ENCODE assay signal across 16 cellular contexts in genomic region chr6:11900662-11901598, GRCh38.
A peak's percentile ranks its signal among the peaks of the same experiment; 100 is the strongest.
DNase-seq lines count a peak whose midpoint lies in the region; ATAC-seq, FAIRE-seq and TF ChIP-seq lines count a peak whose summit lies in the region.
"Had no signal": no experiment of that assay in that cellular context is flagged by ENCODE, and none has a peak within 500 bp of the region (broad histone marks: within the 10 kb centered on the region; RNA-seq: fewer than 3 reads in every experiment).

No MANE protein-coding gene starts in this region.

- H3K4me1 Mint-ChIP-seq in CD8-positive, alpha-beta T cell (ENCODE audit: low read depth) = peaks cover 17% of the 10 kb centered on the region
- H3K4me1 Mint-ChIP-seq in activated T-helper 2 cell treated with anti-CD3 and anti-CD28 coated beads, Interferon-gamma antibody, Interleukin-2, Interleukin-4, amounts not matched to agents 10 μg/mL and 5 μg/mL and 100 μg/mL, durations not matched to agents 14 hours and 24 hours and 36 hours (ENCODE audit: low read depth) = peaks cover 28% of the 10 kb centered on the region
- peaks cover 7% of the 10 kb centered on the region for H3K4me1 Mint-ChIP-seq in chondrocyte (ENCODE audit: low read depth)
- H3K4me1 Mint-ChIP-seq: CD14-positive monocyte had no signal

- H3K9ac ChIP-seq in keratinocyte (ENCODE audit: control insufficient read depth, extremely low read depth, insufficient read depth, low read length) = no peak overlapping the region

- no peaks in the 10 kb centered on the region for H3K27me3 ChIP-seq in CD8-positive, alpha-beta T cell (ENCODE audit: insufficient read depth, low read length)
- no peaks in the 10 kb centered on the region for H3K27me3 ChIP-seq in H7 (ENCODE audit: control insufficient read depth, insufficient read depth, low read length)
- H3K27me3 ChIP-seq in keratinocyte (ENCODE audit: control insufficient read depth, extremely low read depth, insufficient read depth, low read length) = no peaks in the 10 kb centered on the region
- H3K27me3 ChIP-seq in HAP-1 (ENCODE audit: low read depth) = no peaks in the 10 kb centered on the region
- H3K27me3 ChIP-seq in BE2C = no peaks in the 10 kb centered on the region
- H3K27me3 ChIP-seq: MG63 had no signal

- H3K9me1 ChIP-seq in keratinocyte (ENCODE audit: control insufficient read depth, extremely low read depth, insufficient read depth, low read length) = no peaks in the 10 kb centered on the region

- no peak overlapping the region for H2AFZ ChIP-seq in keratinocyte (ENCODE audit: control insufficient read depth, low read length)

- TF ChIP-seq CTCF in CD8-positive, alpha-beta T cell (IDR thresholded peaks at IDR 0.05) = no peak
- TF ChIP-seq CTCF in keratinocyte (optimal IDR thresholded peaks at IDR 0.05 in 1 of 3, IDR thresholded peaks at IDR 0.05 in 1 of 3, conservative IDR thresholded peaks at IDR 0.05 in 1 of 3; ENCODE audit: extremely low read depth in 1 of 3, insufficient read depth in 2 of 3, low read length in 3 of 3) (no peak), chondrocyte (IDR thresholded peaks at IDR 0.05) (no peak), BE2C (IDR thresholded peaks at IDR 0.05; ENCODE audit: low read depth, low read length) (no peak)

- peak overlapping the region; percentile 61 for H3K4me3 Mint-ChIP-seq in CD8-positive, alpha-beta T cell
- peak overlapping the region; percentile 20 for H3K4me3 Mint-ChIP-seq in activated T-helper 2 cell treated with anti-CD3 and anti-CD28 coated beads, Interferon-gamma antibody, Interleukin-2, Interleukin-4, amounts not matched to agents 10 μg/mL and 5 μg/mL and 100 μg/mL, durations not matched to agents 14 hours and 24 hours and 36 hours (ENCODE audit: low read depth)
- no peak overlapping the region for H3K4me3 Mint-ChIP-seq in chondrocyte (ENCODE audit: unreplicated experiment)
- H3K4me3 Mint-ChIP-seq: CD14-positive monocyte had no signal

- H3K4me3 ChIP-seq in CD8-positive, alpha-beta T cell (ENCODE audit: low read depth, low read length) = peak overlapping the region; percentile 1
- H3K4me3 ChIP-seq in H7 (ENCODE audit: insufficient read depth, low read depth, low read length) (no peak overlapping the region), keratinocyte (ENCODE audit: control insufficient read depth in 2 of 3, extremely low read depth in 1 of 3, insufficient read depth in 2 of 3, low read depth in 1 of 3, low read length in 3 of 3) (no peak overlapping the region), HAP-1 (no peak overlapping the region), BE2C (ENCODE audit: low read depth, low read length) (no peak overlapping the region)
- H3K4me3 ChIP-seq: MG63 had no signal

- no peak for DNase-seq in CD8-positive, alpha-beta T cell
- peak; percentile 22 for DNase-seq in H7
- DNase-seq in activated T-helper 2 cell treated with anti-CD3 and anti-CD28 coated beads, Interferon-gamma antibody, Interleukin-2, Interleukin-4, amounts not matched to agents 10 μg/mL and 5 μg/mL and 100 μg/mL, durations not matched to agents 14 hours and 24 hours and 36 hours (ENCODE audit: low spot score) = no peak
- DNase-seq in keratinocyte (ENCODE audit: low read depth, low spot score) = no peak
- no peak for DNase-seq in HAP-1 (ENCODE audit: low spot score in 2 of 2)
- DNase-seq in chondrocyte (ENCODE audit: low spot score) = no peak
- DNase-seq in NCI-H1092 (lab: John Stamatoyannopoulos, UW) = no peak
- no peak for DNase-seq in BE2C
- DNase-seq: left ventricle myocardium superior; MG63; NK-92 treated with Interleukin-12 subunit alpha and Interleukin-12 subunit beta, amount 100 ng/mL, for 24 hours; SIG-M5 had no signal

- no peaks in the 10 kb centered on the region for H3K9me3 ChIP-seq in CD8-positive, alpha-beta T cell (ENCODE audit: low read length)
- H3K9me3 ChIP-seq in keratinocyte (ENCODE audit: control insufficient read depth, low read depth, low read length) = no peaks in the 10 kb centered on the region
- no peaks in the 10 kb centered on the region for H3K9me3 ChIP-seq in HAP-1
- H3K9me3 ChIP-seq in BE2C = no peaks in the 10 kb centered on the region

- dilution Hi-C loops in keratinocyte (cut with MboI; ENCODE audit: extremely low pct_ligation_motif_present, low sequenced_read_pairs) = no loop called here

- H3K27me3 Mint-ChIP-seq in CD8-positive, alpha-beta T cell (ENCODE audit: low read depth) = no peaks in the 10 kb centered on the region
- H3K27me3 Mint-ChIP-seq in activated T-helper 2 cell treated with anti-CD3 and anti-CD28 coated beads, Interferon-gamma antibody, Interleukin-2, Interleukin-4, amounts not matched to agents 10 μg/mL and 5 μg/mL and 100 μg/mL, durations not matched to agents 14 hours and 24 hours and 36 hours (ENCODE audit: low read depth) = peaks cover 43% of the 10 kb centered on the region
- H3K27me3 Mint-ChIP-seq in chondrocyte (ENCODE audit: low read depth) = no peaks in the 10 kb centered on the region

- no peaks in the 10 kb centered on the region for H3K79me2 ChIP-seq in keratinocyte (ENCODE audit: control insufficient read depth, insufficient read depth, low read length)

- peak; percentile 34 for ATAC-seq in CD8-positive, alpha-beta T cell
- ATAC-seq: HCT116, left ventricle myocardium superior had no signal

- peaks cover 14% of the 10 kb centered on the region for H3K4me1 ChIP-seq in CD8-positive, alpha-beta T cell (ENCODE audit: insufficient read depth, low read length)
- no peaks in the 10 kb centered on the region for H3K4me1 ChIP-seq in keratinocyte (ENCODE audit: control insufficient read depth, extremely low read depth, insufficient read depth, low read length)
- no peaks in the 10 kb centered on the region for H3K4me1 ChIP-seq in HAP-1
- no peaks in the 10 kb centered on the region for H3K4me1 ChIP-seq in BE2C

- FAIRE-seq in keratinocyte (lab: Jason Lieb, UNC) = no peak
- FAIRE-seq: bronchial epithelial cell, endothelial cell of umbilical vein had no signal

- no peak overlapping the region for H3K27ac ChIP-seq in CD8-positive, alpha-beta T cell (ENCODE audit: low read depth, low read length)
- H3K27ac ChIP-seq in keratinocyte (ENCODE audit: control insufficient read depth, insufficient read depth, low read length) = no peak overlapping the region

- peak overlapping the region; percentile 36 for H3K4me2 ChIP-seq in keratinocyte (ENCODE audit: control insufficient read depth, extremely low read depth, insufficient read depth, low read depth, low read length)

- POLR2A ChIA-PET in CD8-positive, alpha-beta T cell (lab: Charles Lee) = interaction anchor here (0.6 kb wide), 1 partner anchor 875 kb away, joined by 3 read pairs; no protein-coding TSS in a partner anchor

- no peaks in the 10 kb centered on the region for H4K20me1 ChIP-seq in keratinocyte (ENCODE audit: control insufficient read depth, extremely low read depth, insufficient read depth, low read length)

- intact Hi-C loops in CD8-positive, alpha-beta T cell (cut with DNase I, micrococcal nuclease) = loop anchor here in 1 of 2 experiments (10.0 kb wide), 1 partner anchor 186 kb away; no protein-coding TSS in a partner anchor
- intact Hi-C loops in activated T-helper 2 cell treated with anti-CD3 and anti-CD28 coated beads, Interferon-gamma antibody, Interleukin-2, Interleukin-4, amounts not matched to agents 10 μg/mL and 5 μg/mL and 100 μg/mL, durations not matched to agents 14 hours and 24 hours and 36 hours (cut with micrococcal nuclease) = loop anchor here (1.0 to 5.0 kb wide), 4 partner anchors 110 to 341 kb away; no protein-coding TSS in a partner anchor

- no peaks in the 10 kb centered on the region for H3K9me3 Mint-ChIP-seq in CD8-positive, alpha-beta T cell
- H3K9me3 Mint-ChIP-seq in activated T-helper 2 cell treated with anti-CD3 and anti-CD28 coated beads, Interferon-gamma antibody, Interleukin-2, Interleukin-4, amounts not matched to agents 10 μg/mL and 5 μg/mL and 100 μg/mL, durations not matched to agents 14 hours and 24 hours and 36 hours = peaks cover 5% of the 10 kb centered on the region
- peaks cover 17% of the 10 kb centered on the region for H3K9me3 Mint-ChIP-seq in chondrocyte (ENCODE audit: low read depth)

- in situ Hi-C loops in HAP-1 (cut with MboI; ENCODE audit: low sequenced_read_pairs) = no loop called here

- H3K36me3 Mint-ChIP-seq in CD8-positive, alpha-beta T cell = no peaks in the 10 kb centered on the region
- peaks cover 6% of the 10 kb centered on the region for H3K36me3 Mint-ChIP-seq in activated T-helper 2 cell treated with anti-CD3 and anti-CD28 coated beads, Interferon-gamma antibody, Interleukin-2, Interleukin-4, amounts not matched to agents 10 μg/mL and 5 μg/mL and 100 μg/mL, durations not matched to agents 14 hours and 24 hours and 36 hours (ENCODE audit: low read depth)
- H3K36me3 Mint-ChIP-seq in chondrocyte (ENCODE audit: low read depth) = peaks cover 9% of the 10 kb centered on the region
- H3K36me3 Mint-ChIP-seq: CD14-positive monocyte had no signal

- H3K36me3 ChIP-seq in CD8-positive, alpha-beta T cell (ENCODE audit: insufficient read depth, low read length) = no peaks in the 10 kb centered on the region
- H3K36me3 ChIP-seq in H7 (replicated peaks; ENCODE audit: control insufficient read depth, insufficient read depth, low read length) = no peaks in the 10 kb centered on the region
- no peaks in the 10 kb centered on the region for H3K36me3 ChIP-seq in keratinocyte (ENCODE audit: control insufficient read depth in 2 of 2, extremely low read depth in 1 of 2, insufficient read depth in 2 of 2, low read length in 2 of 2)
- no peaks in the 10 kb centered on the region for H3K36me3 ChIP-seq in HAP-1 (replicated peaks)
- no peaks in the 10 kb centered on the region for H3K36me3 ChIP-seq in BE2C
- H3K36me3 ChIP-seq: MG63 had no signal

- CTCF ChIA-PET in CD8-positive, alpha-beta T cell (lab: Charles Lee) = interaction anchor here (0.6 kb wide), 1 partner anchor 14 kb away, joined by 3 read pairs; no protein-coding TSS in a partner anchor

- H3K27ac Mint-ChIP-seq in CD8-positive, alpha-beta T cell = peak overlapping the region; percentile 49
- peak overlapping the region; percentile 3 for H3K27ac Mint-ChIP-seq in activated T-helper 2 cell treated with anti-CD3 and anti-CD28 coated beads, Interferon-gamma antibody, Interleukin-2, Interleukin-4, amounts not matched to agents 10 μg/mL and 5 μg/mL and 100 μg/mL, durations not matched to agents 14 hours and 24 hours and 36 hours
- no peak overlapping the region for H3K27ac Mint-ChIP-seq in chondrocyte (ENCODE audit: unreplicated experiment)
- H3K27ac Mint-ChIP-seq: CD14-positive monocyte had no signal
